Comparison of ENCODE assay signal across 18 cellular contexts in genomic region chr15:76176487-76177085, GRCh38.
"Had no signal": no experiment of that assay in that cellular context is flagged by ENCODE, and none has a peak within 500 bp of the region (broad histone marks: within the 10 kb centered on the region; RNA-seq: fewer than 3 reads in every experiment).

No MANE protein-coding gene starts in this region.

- ATAC-seq: esophagus mucosa; gastroesophageal sphincter; naive thymus-derived CD4-positive, alpha-beta T cell; stimulated activated naive CD8-positive, alpha-beta T cell treated with anti-CD3 and anti-CD28 coated beads, Interleukin-15, Interleukin-2, amounts not matched to agents 100 U/mL and 50 U/mL, for 24 hours had no signal

- H3K27ac ChIP-seq: coronary artery, gastroesophageal sphincter, neutrophil, tibial artery, upper lobe of left lung, uterus had no signal

- H3K4me1 ChIP-seq: upper lobe of left lung had no signal

- H3K4me3 ChIP-seq: coronary artery, gastroesophageal sphincter, smooth muscle cell, tibial artery, upper lobe of left lung, uterus had no signal

- H3K27me3 ChIP-seq: upper lobe of left lung, uterus had no signal

- H3K9me3 ChIP-seq: gastroesophageal sphincter, neutrophil, tibial artery, upper lobe of left lung, uterus had no signal

- DNase-seq: effector memory CD4-positive, alpha-beta T cell; glutamatergic neuron; immature natural killer cell; mesendoderm; naive thymus-derived CD4-positive, alpha-beta T cell; nephron progenitor cell; posterior cingulate gyrus; right cardiac atrium; stimulated activated CD4-positive, alpha-beta T cell treated with anti-CD3 and anti-CD28 coated beads, Interleukin-2, amount 100 ng/mL, for 48 hours; stimulated activated naive CD8-positive, alpha-beta T cell treated with anti-CD3 and anti-CD28 coated beads, Interleukin-15, Interleukin-2, amounts not matched to agents 100 U/mL and 50 U/mL, for 24 hours; tibial artery; uterus had no signal

- H3K36me3 ChIP-seq: gastroesophageal sphincter, neutrophil, tibial artery, upper lobe of left lung, uterus had no signal

- H3K4me2 ChIP-seq: smooth muscle cell had no signal
